In genomic region chr19:3374369-3375112, GRCh38 we compare ENCODE assay signal across 1 cellular context.
TF ChIP-seq lines count a peak whose summit lies in the region.

No MANE protein-coding gene starts in this region.

TF ChIP-seq in K562, 482 proteins besides CTCF, POLR2A, EP300 and RAD21 (continued from another document and continues in another):
- TF ChIP-seq PHF8 (IDR thresholded peaks at IDR 0.05; ENCODE audit: borderline replicate concordance, low read length), result no peak
- TF ChIP-seq ZZZ3 (IDR thresholded peaks at IDR 0.05), result no peak
- no peak for TF ChIP-seq IFI16 (CRISPR knock-in tag; IDR thresholded peaks at IDR 0.05)
- TF ChIP-seq E4F1 (CRISPR knock-in tag; IDR thresholded peaks at IDR 0.05; ENCODE audit: borderline replicate concordance), result no peak
- TF ChIP-seq CHAMP1 (IDR thresholded peaks at IDR 0.05), result no peak
- no peak for TF ChIP-seq MCM2 (IDR thresholded peaks at IDR 0.05; ENCODE audit: low read depth)
- no peak for TF ChIP-seq RBM14 (IDR thresholded peaks at IDR 0.05; ENCODE audit: borderline replicate concordance, insufficient read depth, low read depth, low read length)
- TF ChIP-seq NFE2L1 (tag; IDR thresholded peaks at IDR 0.05; ENCODE audit: borderline replicate concordance, low read depth), result no peak
- TF ChIP-seq ZNF395 (CRISPR knock-in tag; IDR thresholded peaks at IDR 0.05), result peak; percentile 88
- no peak for TF ChIP-seq TARDBP (IDR thresholded peaks at IDR 0.05)
- TF ChIP-seq ZBTB49 (CRISPR knock-in tag; IDR thresholded peaks at IDR 0.05; ENCODE audit: borderline replicate concordance), result no peak
- no peak for TF ChIP-seq SIX5 (IDR thresholded peaks at IDR 0.05; ENCODE audit: borderline replicate concordance in 1 of 2, insufficient read depth in 1 of 2, low read depth in 1 of 2, low read length in 2 of 2)
- TF ChIP-seq PML (IDR thresholded peaks at IDR 0.05; ENCODE audit: low read length), result no peak; the same call in 1 of the 2 replicates
- no peak for TF ChIP-seq NFXL1 (CRISPR knock-in tag; IDR thresholded peaks at IDR 0.05)
- peak in 1 of 2 experiments; percentile 84; a peak in 2 of 4 replicates for TF ChIP-seq TBL1XR1 (IDR thresholded peaks at IDR 0.05; ENCODE audit: low read length in 2 of 2)
- TF ChIP-seq STAG1 (CRISPR knock-in tag; IDR thresholded peaks at IDR 0.05; ENCODE audit: borderline replicate concordance), result no peak
- peak; percentile 99 for TF ChIP-seq CBX1 (IDR thresholded peaks at IDR 0.05; ENCODE audit: low read depth)
- TF ChIP-seq GATAD2B (IDR thresholded peaks at IDR 0.05; ENCODE audit: borderline replicate concordance), result no peak
- TF ChIP-seq GMEB1 (CRISPR knock-in tag; IDR thresholded peaks at IDR 0.05), result no peak
- TF ChIP-seq ZNF583 (CRISPR knock-in tag; IDR thresholded peaks at IDR 0.05), result no peak
- no peak for TF ChIP-seq CREM (IDR thresholded peaks at IDR 0.05; ENCODE audit: low read depth)
- no peak for TF ChIP-seq CBX2 (IDR thresholded peaks at IDR 0.05; ENCODE audit: insufficient read depth, low read length, poor library complexity, severe bottlenecking)
- no peak for TF ChIP-seq MAX (CRISPR knock-in tag; IDR thresholded peaks at IDR 0.05)
- TF ChIP-seq ZNF592 (IDR thresholded peaks at IDR 0.05), result no peak
- TF ChIP-seq TCF15 (CRISPR knock-in tag; IDR thresholded peaks at IDR 0.05), result no peak
- TF ChIP-seq ZSCAN29 (IDR thresholded peaks at IDR 0.05), result 0 out of 2 replicates have a peak, but pooled peaks have one; percentile 15
- peak; percentile 81 for TF ChIP-seq SMARCA4 (IDR thresholded peaks at IDR 0.05)
- TF ChIP-seq TAF7 (tag; IDR thresholded peaks at IDR 0.05), result no peak
- TF ChIP-seq RUNX1 (IDR thresholded peaks at IDR 0.05; ENCODE audit: low read depth), result peak; percentile 12; the same call in 1 of the 2 replicates
- TF ChIP-seq ZNF79 (CRISPR knock-in tag; IDR thresholded peaks at IDR 0.05; ENCODE audit: low read depth), result no peak
- peak; percentile 84 for TF ChIP-seq SMARCE1 (IDR thresholded peaks at IDR 0.05)
- peak; percentile 85 to 87 for TF ChIP-seq RCOR1 (IDR thresholded peaks at IDR 0.05; ENCODE audit: borderline replicate concordance in 1 of 2, low read depth in 2 of 2, low read length in 2 of 2)
- TF ChIP-seq MAFF (IDR thresholded peaks at IDR 0.05; ENCODE audit: low read length), result no peak
- TF ChIP-seq ZSCAN32 (CRISPR knock-in tag; IDR thresholded peaks at IDR 0.05), result no peak
- no peak for TF ChIP-seq ZBTB43 (CRISPR knock-in tag; IDR thresholded peaks at IDR 0.05)
- no peak for TF ChIP-seq NR1H2 (CRISPR knock-in tag; IDR thresholded peaks at IDR 0.05)
- TF ChIP-seq HEY1 (CRISPR knock-in tag; IDR thresholded peaks at IDR 0.05; ENCODE audit: borderline replicate concordance), result no peak
- peak; percentile 34; the same call in 1 of the 2 replicates for TF ChIP-seq ATF7 (IDR thresholded peaks at IDR 0.05)
- peak; percentile 86 for TF ChIP-seq KLF16 (IDR thresholded peaks at IDR 0.05)
- no peak for TF ChIP-seq ZNF668 (CRISPR knock-in tag; IDR thresholded peaks at IDR 0.05)
- no peak for TF ChIP-seq FOS (IDR thresholded peaks at IDR 0.05; ENCODE audit: extremely low read depth, insufficient read length)
- TF ChIP-seq CCAR2 (IDR thresholded peaks at IDR 0.05; ENCODE audit: low read depth, low read length), result no peak
- TF ChIP-seq GABPB2 (CRISPR knock-in tag; conservative IDR thresholded peaks at IDR 0.05), result no peak
- TF ChIP-seq PCBP1 (IDR thresholded peaks at IDR 0.05; ENCODE audit: low read depth, low read length, poor library complexity, severe bottlenecking), result no peak
- no peak for TF ChIP-seq BHLHE40 (IDR thresholded peaks at IDR 0.05; ENCODE audit: low read length)
- no peak for TF ChIP-seq BMI1 (IDR thresholded peaks at IDR 0.05; ENCODE audit: low read length)
- no peak for TF ChIP-seq BACH1 (tag; IDR thresholded peaks at IDR 0.05)
- TF ChIP-seq ZNF239 (CRISPR knock-in tag; IDR thresholded peaks at IDR 0.05), result no peak
- no peak for TF ChIP-seq EP400 (IDR thresholded peaks at IDR 0.05)
- TF ChIP-seq ZNF785 (CRISPR knock-in tag; IDR thresholded peaks at IDR 0.05), result no peak
- TF ChIP-seq SMAD2 (IDR thresholded peaks at IDR 0.05; ENCODE audit: low read depth, low read length), result no peak
- no peak for TF ChIP-seq RHOXF2B (CRISPR knock-in tag; conservative IDR thresholded peaks at IDR 0.05)
- no peak for TF ChIP-seq SRSF9 (IDR thresholded peaks at IDR 0.05; ENCODE audit: borderline replicate concordance, low read depth, low read length)
- TF ChIP-seq MCM7 (IDR thresholded peaks at IDR 0.05), result no peak
- peak; percentile 39; the same call in 1 of the 2 replicates for TF ChIP-seq TOE1 (IDR thresholded peaks at IDR 0.05; ENCODE audit: borderline replicate concordance)
- TF ChIP-seq TOE1 (CRISPR knock-in tag; IDR thresholded peaks at IDR 0.05; ENCODE audit: borderline replicate concordance, low read depth), result 0 out of 2 replicates have a peak, but pooled peaks have one; percentile 49
